24 cellular contexts compared by ENCODE assay signal in genomic region chr14:101925152-101925551, GRCh38.
"Had no signal": no experiment of that assay in that cellular context is flagged by ENCODE, and none has a peak within 500 bp of the region (broad histone marks: within the 10 kb centered on the region; RNA-seq: fewer than 3 reads in every experiment).

No MANE protein-coding gene starts in this region.

- H3K9me3 ChIP-seq: colonic mucosa, esophagus squamous epithelium, gastroesophageal sphincter, left ventricle myocardium inferior, psoas muscle, sigmoid colon, stomach, thoracic aorta had no signal

- FAIRE-seq: keratinocyte had no signal

- H3K27ac Mint-ChIP-seq: nephron had no signal

- H3K4me3 Mint-ChIP-seq: naive B cell, nephron had no signal

- H3K27me3 ChIP-seq: colonic mucosa, esophagus squamous epithelium, gastroesophageal sphincter, sigmoid colon, stomach had no signal

- H3K36me3 ChIP-seq: colonic mucosa had no signal

- H3K4me3 ChIP-seq: colonic mucosa, esophagus squamous epithelium, gastroesophageal sphincter, left ventricle myocardium inferior, psoas muscle, sigmoid colon, skin epidermis, stomach, thoracic aorta had no signal

- ATAC-seq: gastroesophageal sphincter, psoas muscle had no signal

- H2AFZ ChIP-seq: parathyroid adenoma had no signal

- H3K9me3 Mint-ChIP-seq: immature natural killer cell, naive B cell, nephron had no signal

- H3K4me1 ChIP-seq: colonic mucosa, parathyroid adenoma had no signal

- H3K79me2 ChIP-seq: parathyroid adenoma had no signal

- DNase-seq: colonic mucosa; dermis blood vessel endothelial cell; esophagus squamous epithelium; foreskin fibroblast; glutamatergic neuron; immature natural killer cell; left ventricle myocardium inferior; mesendoderm; naive B cell; occipital lobe; psoas muscle; retina; stimulated activated CD4-positive, alpha-beta T cell treated with anti-CD3 and anti-CD28 coated beads, Interleukin-12 subunit alpha, Interleukin-12 subunit beta, amount 100 ng/mL, for 4 hours; stimulated activated naive CD4-positive, alpha-beta T cell; stomach; substantia nigra; trophoblast cell had no signal

- H3K27me3 Mint-ChIP-seq: naive B cell had no signal

- H3K27ac ChIP-seq: colonic mucosa, esophagus squamous epithelium, parathyroid adenoma, psoas muscle, skin epidermis, stomach, thoracic aorta had no signal

- H3K9ac ChIP-seq: parathyroid adenoma had no signal
